Comparison of ENCODE assay signal across 1 cellular context in the genomic region with DNA sequence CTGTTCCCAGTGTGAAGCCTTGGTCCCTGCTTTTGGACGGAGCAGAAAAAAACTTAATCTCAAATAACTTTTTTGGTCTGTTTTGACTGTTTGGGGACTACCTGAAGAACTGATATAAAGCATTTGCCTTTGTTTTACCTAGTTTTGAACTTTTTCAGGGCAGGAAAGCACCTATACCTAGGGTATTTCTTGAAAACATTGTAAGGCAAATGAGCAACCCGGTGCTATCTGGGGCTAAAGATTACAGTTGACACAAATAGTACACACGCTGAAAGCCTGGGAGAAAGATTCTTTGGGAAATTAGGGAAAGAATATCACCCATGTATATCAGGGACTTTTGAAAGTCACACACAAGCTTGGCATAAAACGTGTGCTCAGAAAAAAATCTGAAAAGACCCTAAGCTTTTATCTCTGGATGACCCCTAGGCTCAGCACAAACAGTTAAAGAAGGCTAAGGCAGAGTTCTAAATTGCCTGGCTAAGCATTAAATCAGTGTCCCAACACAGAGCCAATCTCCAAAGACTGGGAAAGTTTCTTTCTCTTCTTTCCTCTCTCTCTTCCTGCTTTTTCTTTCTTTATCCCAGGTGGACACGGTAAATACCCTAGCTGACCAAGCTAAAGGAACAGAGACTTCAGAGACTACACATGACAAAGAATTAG.
TF ChIP-seq lines count a peak whose summit lies in the region.

No MANE protein-coding gene starts in this region.

TF ChIP-seq in GM23338, 12 proteins besides CTCF, POLR2A, EP300 and RAD21 (continued from another document):
- no peak for TF ChIP-seq ETS1 (IDR thresholded peaks at IDR 0.05)
- no peak for TF ChIP-seq POLR2AphosphoS5 (IDR thresholded peaks at IDR 0.05; ENCODE audit: low read depth)
- TF ChIP-seq NANOG (IDR thresholded peaks at IDR 0.05; ENCODE audit: borderline replicate concordance) = no peak
- TF ChIP-seq REST (IDR thresholded peaks at IDR 0.05; ENCODE audit: unreplicated experiment) = no peak
